In the genomic region with DNA sequence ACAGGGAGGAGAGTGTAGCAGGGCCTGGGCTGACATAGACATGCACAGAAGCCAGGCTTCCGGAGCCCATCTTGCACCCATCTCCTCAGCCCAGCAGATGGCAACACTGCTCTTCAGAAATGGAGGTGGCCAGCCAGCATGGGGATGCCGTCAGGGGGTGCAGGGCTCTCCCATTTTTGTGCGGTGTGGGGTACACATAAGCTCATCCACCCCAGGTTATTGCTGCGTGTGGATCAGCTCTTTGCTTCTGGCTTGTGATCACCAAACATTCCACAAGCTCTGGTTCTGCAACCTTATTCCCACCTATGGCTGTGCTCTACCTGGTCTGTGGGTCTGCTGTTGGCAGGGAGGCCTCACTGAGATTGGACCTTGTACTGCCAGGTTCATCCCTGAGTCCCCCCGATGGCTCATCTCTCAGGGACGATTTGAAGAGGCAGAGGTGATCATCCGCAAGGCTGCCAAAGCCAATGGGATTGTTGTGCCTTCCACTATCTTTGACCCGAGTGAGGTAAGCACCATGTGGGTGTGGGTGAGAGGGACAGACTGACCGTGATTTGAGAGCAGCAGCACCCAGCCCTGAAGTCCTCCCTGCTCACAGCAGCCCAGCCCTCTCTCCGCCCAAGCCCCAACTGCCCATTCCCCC, we compare ENCODE assay signal across 8 cellular contexts. TPM values are rescaled to one million over a fixed set of nuclear protein-coding genes. Genes with fewer than 3 reads are reported as not detected.
DNase-seq lines count a peak whose midpoint lies in the region; ATAC-seq and TF ChIP-seq lines count a peak whose summit lies in the region.

No MANE protein-coding gene starts in this region.

- no peaks in the 10 kb centered on the region for H3K9me3 ChIP-seq in KOPT-K1 (ENCODE audit: insufficient read depth, low read length, poor library complexity, severe bottlenecking)
- H3K9me3 ChIP-seq in gastrocnemius medialis = no peaks in the 10 kb centered on the region

- ATAC-seq in GM21576 (IDR thresholded peaks at IDR 0.05; ENCODE audit: unreplicated experiment) (peak; percentile 77), gastrocnemius medialis (peak; percentile 52 to 74)

- H3K27me3 ChIP-seq in gastrocnemius medialis = no peaks in the 10 kb centered on the region

- no peak for TF ChIP-seq POLR2A in gastrocnemius medialis (IDR thresholded peaks at IDR 0.05)

- H3K36me3 ChIP-seq in KOPT-K1 (ENCODE audit: insufficient read depth, low read length) = no peaks in the 10 kb centered on the region
- H3K36me3 ChIP-seq in gastrocnemius medialis = peaks cover 0 to 64% of the 10 kb centered on the region in 2 donors

- in situ Hi-C loops in G401 (cut with HindIII; ENCODE audit: low sequenced_read_pairs) (no loop called here), gastrocnemius medialis (cut with MboI; ENCODE audit: low sequenced_read_pairs in 4 of 4) (loop anchor here (5.0 to 25.0 kb wide), 3 partner anchors 116 to 476 kb away; a partner anchor contains a TSS)

- intact Hi-C loops in gastrocnemius medialis (cut with DNase I; ENCODE audit: low total_unique reads) = loop anchor here (1.0 kb wide), 3 partner anchors 25 to 115 kb away; no protein-coding TSS in a partner anchor

- H3K4me1 ChIP-seq in gastrocnemius medialis = peaks cover 29 to 32% of the 10 kb centered on the region in 2 donors

- DNase-seq in G401 (ENCODE audit: low spot score) = peak; percentile 68
- DNase-seq in T-helper 22 cell (ENCODE audit: low read depth) = peak; percentile 54
- DNase-seq in anterior cingulate cortex (lab: John Stamatoyannopoulos, UW) = peak in 47 of 58 donors; percentile 14 to 73 (median 47)
- DNase-seq in hepatic stellate cell (ENCODE audit: low spot score) = peak; percentile 77
- DNase-seq in gastrocnemius medialis = peak in 1 of 2 donors; percentile 58
- DNase-seq in middle frontal gyrus (ENCODE audit: extremely low spot score, low spot score) = no peak

- no peak overlapping the region for H3K4me3 ChIP-seq in gastrocnemius medialis

- peak overlapping the region; percentile 59 for H3K27ac ChIP-seq in KOPT-K1 (ENCODE audit: low read depth, low read length, poor library complexity, severe bottlenecking)
- H3K27ac ChIP-seq in gastrocnemius medialis = peak overlapping the region; percentile 73 to 82 (median 78)

- peak; percentile 64 to 81 (median 71) for TF ChIP-seq CTCF in gastrocnemius medialis (IDR thresholded peaks at IDR 0.05 in 4 of 5, conservative IDR thresholded peaks at IDR 0.05 in 1 of 5)

RNA-seq across cellular contexts. Expression of a gene that starts 17.3 kb away (rescaled TPM):
- 5.3 and 5.4 TPM in 2 replicates for total RNA-seq in G401 (2014; rRNA removed; shearing (Covaris generic))
- total RNA-seq in gastrocnemius medialis = 100 to 1,000 TPM in 1 of 4 donors, 10 to 100 TPM in 3; 56.2 to 116 (median 79.2) TPM
